ENCODE assay signal across 8 cellular contexts in the genomic region with DNA sequence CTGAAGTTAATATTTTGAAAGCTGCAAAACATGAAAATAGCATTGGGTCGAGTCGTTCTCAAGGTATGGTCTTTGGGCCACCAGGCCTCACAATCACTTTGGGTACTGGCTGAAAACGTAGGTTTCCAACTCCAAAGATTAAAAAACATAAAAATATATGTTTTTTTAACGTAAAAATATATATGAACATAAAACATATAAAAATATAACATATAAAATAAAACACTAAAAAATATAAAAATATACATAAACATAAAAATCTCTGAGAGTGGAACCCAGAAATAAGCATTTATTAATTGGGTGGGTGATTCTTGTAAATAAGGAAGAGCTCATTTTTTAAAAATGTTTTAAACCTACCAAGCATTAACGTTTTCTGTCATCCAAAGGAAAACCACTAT. TPM values are rescaled to one million over a fixed set of nuclear protein-coding genes. Genes with fewer than 3 reads are reported as not detected.
DNase-seq lines count a peak whose midpoint lies in the region; ATAC-seq, FAIRE-seq and TF ChIP-seq lines count a peak whose summit lies in the region.

No MANE protein-coding gene starts in this region.

- peaks cover 2% of the 10 kb centered on the region for H3K36me3 Mint-ChIP-seq in IgD-negative memory B cell
- peaks cover 20% of the 10 kb centered on the region for H3K36me3 Mint-ChIP-seq in central memory CD8-positive, alpha-beta T cell (ENCODE audit: insufficient read depth)

- H3K27ac ChIP-seq in A549 (peak overlapping the region; percentile 98 to 100), muscle layer of duodenum (ENCODE audit: low read length) (peak overlapping the region; percentile 91)

- WGBS in A549 (ENCODE audit: missing lambda C conversion rate): 16% methylated on average over 5 of the region's 5 CpGs

- no peak for TF ChIP-seq CTCF in A549 (IDR thresholded peaks at IDR 0.05)

- H3K4me3 ChIP-seq in A549 (peak overlapping the region; percentile 95), muscle layer of duodenum (ENCODE audit: low read depth in 1 of 2, low read length in 2 of 2) (peak overlapping the region; percentile 68 to 80)

- CTCF ChIA-PET in A549 (lab: Yijun Ruan, JAX): interaction anchor here (0.6 to 2.1 kb wide), 11 partner anchors 10 to 331 kb away, joined by 3 to 6 read pairs (median 3); partner anchors contain the start of gene N4BP2

- DNase-seq in A549 (ENCODE audit: low read depth in 1 of 2, low spot score in 1 of 2): no peak
- DNase-seq in central memory CD8-positive, alpha-beta T cell (ENCODE audit: low spot score in 2 of 2): no peak
- DNase-seq in NCI-H526 (lab: John Stamatoyannopoulos, UW): no peak
- DNase-seq in RPMI8226: no peak
- no peak for DNase-seq in erythroblast (lab: John Stamatoyannopoulos, UW)

- H3K36me3 ChIP-seq in muscle layer of duodenum (ENCODE audit: control insufficient read depth in 1 of 2, insufficient read depth in 2 of 2, low read length in 2 of 2): peaks cover 5 to 15% of the 10 kb centered on the region in 2 donors

- peak overlapping the region; percentile 71 for H3K4me2 ChIP-seq in A549

- peak overlapping the region; percentile 87 to 98 (median 94) for H3K4me3 Mint-ChIP-seq in IgD-negative memory B cell
- peak overlapping the region; percentile 81 for H3K4me3 Mint-ChIP-seq in central memory CD8-positive, alpha-beta T cell

- H3K27ac Mint-ChIP-seq in IgD-negative memory B cell: peak overlapping the region; percentile 95 to 98 (median 97)
- H3K27ac Mint-ChIP-seq in central memory CD8-positive, alpha-beta T cell (ENCODE audit: low read depth): peak overlapping the region; percentile 92

- no peaks in the 10 kb centered on the region for H3K27me3 ChIP-seq in muscle layer of duodenum (ENCODE audit: low read depth, low read length)

- POLR2A ChIA-PET in A549 (lab: Yijun Ruan, JAX): interaction anchor here (0.7 kb wide), 1 partner anchor 68 kb away, joined by 3 read pairs; no protein-coding TSS in a partner anchor

- TF ChIP-seq RAD21 in A549 (conservative IDR thresholded peaks at IDR 0.05 in 1 of 2, IDR thresholded peaks at IDR 0.05 in 1 of 2): no peak

- H3K9me3 ChIP-seq in A549 (no peaks in the 10 kb centered on the region), muscle layer of duodenum (ENCODE audit: control insufficient read depth in 1 of 2, low read length in 2 of 2) (no peaks in the 10 kb centered on the region)

- no peak for FAIRE-seq in A549 (lab: Jason Lieb, UNC)

- TF ChIP-seq POLR2A in A549 (IDR thresholded peaks at IDR 0.05; ENCODE audit: low read length): no peak
- no peak for TF ChIP-seq POLR2A in erythroblast (IDR thresholded peaks at IDR 0.05; ENCODE audit: low read length)

- no peak for ATAC-seq in A549
- no peak for ATAC-seq in central memory CD8-positive, alpha-beta T cell (replicated peaks; ENCODE audit: extremely low read depth, poor library complexity, severe bottlenecking)
- ATAC-seq in GM21515 (IDR thresholded peaks at IDR 0.05; ENCODE audit: unreplicated experiment): no peak

- peaks cover 16% of the 10 kb centered on the region for H3K4me1 ChIP-seq in A549
- H3K4me1 ChIP-seq in muscle layer of duodenum (ENCODE audit: control insufficient read depth in 1 of 2, insufficient read depth in 2 of 2, low read length in 2 of 2): peaks cover 5 to 16% of the 10 kb centered on the region in 2 donors

- no peaks in the 10 kb centered on the region for H3K9me3 Mint-ChIP-seq in IgD-negative memory B cell
- no peaks in the 10 kb centered on the region for H3K9me3 Mint-ChIP-seq in central memory CD8-positive, alpha-beta T cell

- H3K27me3 Mint-ChIP-seq in IgD-negative memory B cell: no peaks in the 10 kb centered on the region
- no peaks in the 10 kb centered on the region for H3K27me3 Mint-ChIP-seq in central memory CD8-positive, alpha-beta T cell

- TF ChIP-seq EP300 in A549 (IDR thresholded peaks at IDR 0.05): no peak

- H3K4me1 Mint-ChIP-seq in IgD-negative memory B cell: peaks cover 20 to 22% (median 22%) of the 10 kb centered on the region in 3 donors
- peaks cover 23% of the 10 kb centered on the region for H3K4me1 Mint-ChIP-seq in central memory CD8-positive, alpha-beta T cell

TF ChIP-seq in A549, 52 proteins besides CTCF, POLR2A, EP300 and RAD21:
- no peak for TF ChIP-seq KDM5A (IDR thresholded peaks at IDR 0.05)
- no peak for TF ChIP-seq TFCP2L1 (CRISPR knock-in tag; IDR thresholded peaks at IDR 0.05)
- no peak for TF ChIP-seq MYC (IDR thresholded peaks at IDR 0.05; ENCODE audit: borderline replicate concordance, low read length)
- no peak for TF ChIP-seq BHLHE40 (IDR thresholded peaks at IDR 0.05; ENCODE audit: low read depth, low read length)
- TF ChIP-seq ELK1 (IDR thresholded peaks at IDR 0.05; ENCODE audit: low read depth, low read length): no peak
- no peak for TF ChIP-seq JUNB (IDR thresholded peaks at IDR 0.05)
- TF ChIP-seq RARB (CRISPR knock-in tag; IDR thresholded peaks at IDR 0.05): no peak
- TF ChIP-seq FOXS1 (CRISPR knock-in tag; IDR thresholded peaks at IDR 0.05): no peak
- TF ChIP-seq KDM1A (IDR thresholded peaks at IDR 0.05; ENCODE audit: low read depth): no peak
- no peak for TF ChIP-seq JUN (IDR thresholded peaks at IDR 0.05)
- no peak for TF ChIP-seq MAZ (IDR thresholded peaks at IDR 0.05; ENCODE audit: borderline replicate concordance, low read depth, low read length)
- no peak for TF ChIP-seq CEBPB (IDR thresholded peaks at IDR 0.05)
- TF ChIP-seq EHMT2 (IDR thresholded peaks at IDR 0.05; ENCODE audit: low read depth): no peak
- TF ChIP-seq HDAC2 (IDR thresholded peaks at IDR 0.05): no peak
- TF ChIP-seq, protein P1, sequence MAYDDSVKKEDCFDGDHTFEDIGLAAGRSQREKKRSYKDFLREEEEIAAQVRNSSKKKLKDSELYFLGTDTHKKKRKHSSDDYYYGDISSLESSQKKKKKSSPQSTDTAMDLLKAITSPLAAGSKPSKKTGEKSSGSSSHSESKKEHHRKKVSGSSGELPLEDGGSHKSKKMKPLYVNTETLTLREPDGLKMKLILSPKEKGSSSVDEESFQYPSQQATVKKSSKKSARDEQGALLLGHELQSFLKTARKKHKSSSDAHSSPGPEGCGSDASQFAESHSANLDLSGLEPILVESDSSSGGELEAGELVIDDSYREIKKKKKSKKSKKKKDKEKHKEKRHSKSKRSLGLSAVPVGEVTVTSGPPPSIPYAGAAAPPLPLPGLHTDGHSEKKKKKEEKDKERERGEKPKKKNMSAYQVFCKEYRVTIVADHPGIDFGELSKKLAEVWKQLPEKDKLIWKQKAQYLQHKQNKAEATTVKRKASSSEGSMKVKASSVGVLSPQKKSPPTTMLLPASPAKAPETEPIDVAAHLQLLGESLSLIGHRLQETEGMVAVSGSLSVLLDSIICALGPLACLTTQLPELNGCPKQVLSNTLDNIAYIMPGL (CRISPR knock-in tag; IDR thresholded peaks at IDR 0.05; ENCODE audit: borderline replicate concordance): no peak
- TF ChIP-seq RFX5 (IDR thresholded peaks at IDR 0.05): no peak
- TF ChIP-seq REST (IDR thresholded peaks at IDR 0.05): no peak
- no peak for TF ChIP-seq ZFP36 (IDR thresholded peaks at IDR 0.05; ENCODE audit: borderline replicate concordance, partially characterized antibody)
- no peak for TF ChIP-seq RNF2 (IDR thresholded peaks at IDR 0.05; ENCODE audit: borderline replicate concordance, low read depth)

RNA-seq across cellular contexts. Expression of gene PDS5A, which starts 0.7 kb away (rescaled TPM):
- polyA plus RNA-seq in A549 (2011; rRNA removed): 87.5 and 90.0 TPM in 2 replicates
- polyA plus RNA-seq in A549 (2012; cell fraction: cytosol; rRNA removed): 13.8 and 15.0 TPM in 2 replicates
- polyA plus RNA-seq in A549 (2012; cell fraction: nucleus; rRNA removed): 8.2 and 11.9 TPM in 2 replicates
- 30.7 to 34.6 TPM (median 33.0 TPM) in 3 replicates for polyA plus RNA-seq in A549 (2017; fragmentation: RNase III; extraction: RNeasy Plus Mini Kit Qiagen cat#74134 plus additional on column Dnase treatment)
- polyA minus RNA-seq in A549 (2011; rRNA and poly(A)+ RNA removed): 64.9 and 101 TPM in 2 replicates
- 35.3 TPM for polyA plus RNA-seq in IgD-negative memory B cell
